In the genomic region with DNA sequence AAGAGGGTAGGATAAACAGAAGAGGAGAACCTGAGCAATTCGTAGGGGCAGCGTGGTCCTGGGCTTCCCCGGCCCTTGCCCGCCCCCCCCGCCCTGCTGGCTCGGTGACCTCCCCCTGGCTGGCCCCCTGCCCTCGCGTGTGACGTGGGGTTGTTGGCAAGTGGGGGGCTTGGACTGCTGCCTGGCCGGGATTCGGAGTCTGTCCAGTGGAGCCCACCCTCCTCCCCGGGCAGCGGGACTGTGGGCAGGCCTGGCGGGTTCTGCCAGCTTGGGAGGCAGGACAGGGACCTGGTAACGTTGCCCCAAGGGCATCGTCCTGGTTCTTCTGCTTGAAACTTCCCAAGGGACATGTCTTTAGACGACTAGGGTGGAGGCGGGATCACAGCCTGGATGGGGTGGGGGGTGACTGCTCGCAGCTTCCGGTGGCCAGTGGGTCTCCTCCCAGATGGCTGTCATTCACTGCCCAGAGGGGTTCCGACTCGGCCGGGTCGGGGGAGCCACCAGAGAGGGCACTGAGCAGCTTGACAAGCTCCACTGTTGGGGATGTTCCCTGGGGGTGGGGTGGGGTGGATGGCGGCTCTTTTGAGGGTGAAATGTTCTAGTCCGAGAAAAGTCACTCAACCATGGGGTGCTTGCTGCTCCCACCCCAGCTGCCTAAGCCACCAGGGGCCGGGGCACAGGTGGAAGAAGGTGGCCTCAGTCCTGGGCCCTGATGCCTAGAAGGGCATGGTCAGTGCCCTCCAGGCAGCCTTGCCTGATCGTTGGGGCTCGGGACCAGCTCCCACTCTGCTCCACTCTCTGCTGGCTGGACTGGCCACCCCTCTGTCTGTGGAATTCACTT, we compare ENCODE assay signal across 8 cellular contexts.
DNase-seq lines count a peak whose midpoint lies in the region; TF ChIP-seq lines count a peak whose summit lies in the region.

No MANE protein-coding gene starts in this region.

- peaks cover 3% of the 10 kb centered on the region for H3K4me1 ChIP-seq in ACC112 (ENCODE audit: control insufficient read depth, insufficient read depth, low read length, unreplicated experiment)
- H3K4me1 ChIP-seq in OCI-LY1 (ENCODE audit: insufficient read depth, low read length, severe bottlenecking): peaks cover 8% of the 10 kb centered on the region
- H3K4me1 ChIP-seq in muscle layer of colon (ENCODE audit: insufficient read depth, low read length): peaks cover 32% of the 10 kb centered on the region

- no peaks in the 10 kb centered on the region for H3K79me2 ChIP-seq in ACC112 (ENCODE audit: control insufficient read depth, insufficient read depth, low read length, unreplicated experiment)
- H3K79me2 ChIP-seq in OCI-LY1 (ENCODE audit: insufficient read depth, low read length): no peaks in the 10 kb centered on the region

- no peak overlapping the region for H3K27ac ChIP-seq in ACC112 (ENCODE audit: low read depth, low read length)
- no peak overlapping the region for H3K27ac ChIP-seq in OCI-LY1 (ENCODE audit: low read depth, low read length, poor library complexity, severe bottlenecking)
- H3K27ac ChIP-seq in muscle layer of colon (ENCODE audit: low read depth, low read length): peak overlapping the region; percentile 68

- H3K4me3 ChIP-seq in ACC112 (ENCODE audit: low read depth, low read length) (peak overlapping the region; percentile 83), OCI-LY1 (ENCODE audit: low read depth, low read length, poor library complexity, severe bottlenecking) (no peak overlapping the region), muscle layer of colon (ENCODE audit: low read depth in 1 of 2, low read length in 2 of 2) (peak overlapping the region; percentile 56 to 61)

- TF ChIP-seq CTCF in OCI-LY1 (IDR thresholded peaks at IDR 0.05; ENCODE audit: low read length): no peak

- H3K9me2 ChIP-seq in OCI-LY1 (ENCODE audit: low read depth, low read length): no peaks in the 10 kb centered on the region

- H3K27me3 ChIP-seq in ACC112 (ENCODE audit: insufficient read depth, low read length) (no peaks in the 10 kb centered on the region), OCI-LY1 (ENCODE audit: insufficient read depth, low read length) (no peaks in the 10 kb centered on the region), muscle layer of colon (ENCODE audit: control insufficient read depth in 1 of 2, insufficient read depth in 2 of 2, low read length in 2 of 2) (no peaks in the 10 kb centered on the region)

- H3K9me3 ChIP-seq in OCI-LY1 (ENCODE audit: low read length) (no peaks in the 10 kb centered on the region), muscle layer of colon (ENCODE audit: low read length) (no peaks in the 10 kb centered on the region)

- H3K9ac ChIP-seq in OCI-LY1 (ENCODE audit: low read length): no peak overlapping the region
- H3K9ac ChIP-seq in muscle layer of colon (ENCODE audit: low read length): no peak overlapping the region

- H3K4me2 ChIP-seq in OCI-LY1 (ENCODE audit: low read length): 0 out of 2 replicates have a peak overlapping the region, but pooled peaks have one; percentile 70

- no peaks in the 10 kb centered on the region for H3K36me3 ChIP-seq in ACC112 (ENCODE audit: insufficient read depth, low read length)
- no peaks in the 10 kb centered on the region for H3K36me3 ChIP-seq in OCI-LY1 (ENCODE audit: insufficient read depth, low read length)
- H3K36me3 ChIP-seq in muscle layer of colon (ENCODE audit: insufficient read depth, low read length): no peaks in the 10 kb centered on the region

- H2AFZ ChIP-seq in ACC112 (ENCODE audit: low read length, unreplicated experiment): peak overlapping the region; percentile 100
- no peak overlapping the region for H2AFZ ChIP-seq in OCI-LY1 (ENCODE audit: low read length)

- H3F3A ChIP-seq in OCI-LY1 (ENCODE audit: insufficient read depth, low read length): no peaks in the 10 kb centered on the region

- DNase-seq in ecto neural progenitor cell (ENCODE audit: low spot score) (peak; percentile 64), NCI-H510A (lab: John Stamatoyannopoulos, UW) (no peak), putamen (ENCODE audit: low spot score) (no peak), activated gamma-delta T cell (lab: John Stamatoyannopoulos, UW) (no peak), SIG-M5 (lab: John Stamatoyannopoulos, UW) (no peak)

- H4K20me1 ChIP-seq in OCI-LY1 (ENCODE audit: insufficient read depth, low read length): no peaks in the 10 kb centered on the region
